In genomic region chr9:112711050-112711689, GRCh38 we compare ENCODE assay signal across 8 cellular contexts. TPM values are rescaled to one million over a fixed set of nuclear protein-coding genes. Genes with fewer than 3 reads are reported as not detected.
DNase-seq lines count a peak whose midpoint lies in the region; ATAC-seq and TF ChIP-seq lines count a peak whose summit lies in the region.

No MANE protein-coding gene starts in this region.

- H3K36me3 ChIP-seq in cardiac muscle cell (no peaks in the 10 kb centered on the region), left ventricle myocardium inferior (peaks cover 33% of the 10 kb centered on the region), uterus (no peaks in the 10 kb centered on the region)

- H3K4me1 ChIP-seq in cardiac muscle cell (ENCODE audit: low read depth) = no peaks in the 10 kb centered on the region
- peaks cover 9% of the 10 kb centered on the region for H3K4me1 ChIP-seq in left ventricle myocardium inferior
- H3K4me1 ChIP-seq in uterus = no peaks in the 10 kb centered on the region

- TF ChIP-seq CTCF in cardiac muscle cell (IDR thresholded peaks at IDR 0.05; ENCODE audit: low read depth, low read length) (peak; percentile 82), left ventricle myocardium inferior (IDR thresholded peaks at IDR 0.05; ENCODE audit: borderline replicate concordance) (peak; percentile 60), uterus (IDR thresholded peaks at IDR 0.05) (peak; percentile 12 to 34 (median 23))

- H3K27me3 ChIP-seq in cardiac muscle cell (no peaks in the 10 kb centered on the region), left ventricle myocardium inferior (ENCODE audit: low read depth) (no peaks in the 10 kb centered on the region), uterus (no peaks in the 10 kb centered on the region)

- intact Hi-C loops in left cardiac atrium (cut with DNase I) = loop anchor here in 1 of 2 donors (10.0 kb wide), 1 partner anchor 226 kb away; the partner anchor contains the start of gene KIAA1958
- intact Hi-C loops in left ventricle myocardium inferior (cut with micrococcal nuclease) = no loop called here
- intact Hi-C loops in uterus (cut with DNase I; ENCODE audit: low total_unique reads) = no loop called here

- H3K9me3 ChIP-seq in cardiac muscle cell (ENCODE audit: low read depth) (no peaks in the 10 kb centered on the region), left ventricle myocardium inferior (replicated peaks) (peaks cover 13% of the 10 kb centered on the region), uterus (no peaks in the 10 kb centered on the region)

- H3K4me3 ChIP-seq in cardiac muscle cell (no peak overlapping the region), left ventricle myocardium inferior (no peak overlapping the region), uterus (no peak overlapping the region)

- ATAC-seq in left cardiac atrium (no peak), HG03439 (IDR thresholded peaks at IDR 0.05; ENCODE audit: unreplicated experiment) (no peak), GM18519 (IDR thresholded peaks at IDR 0.05; ENCODE audit: low FRiP score, unreplicated experiment) (no peak)

- no peak for TF ChIP-seq POLR2A in uterus (IDR thresholded peaks at IDR 0.05)

- H3K27ac ChIP-seq in cardiac muscle cell = no peak overlapping the region
- H3K27ac ChIP-seq in left ventricle myocardium inferior (replicated peaks) = no peak overlapping the region
- H3K27ac ChIP-seq in uterus = no peak overlapping the region

- peak; percentile 30 to 70 for DNase-seq in cardiac muscle cell (ENCODE audit: low read depth in 1 of 2, low spot score in 1 of 2)
- DNase-seq in left cardiac atrium = no peak
- DNase-seq in SW480 (ENCODE audit: low spot score) = peak; percentile 23
- DNase-seq in left ventricle myocardium inferior = no peak
- DNase-seq in uterus = no peak
- no peak for DNase-seq in HuH-7.5 (ENCODE audit: low spot score)

RNA-seq across cellular contexts. Expression of gene INIP, which starts 6.7 kb away (rescaled TPM):
- total RNA-seq in cardiac muscle cell = 9.8 and 13.1 TPM in 2 replicates
- polyA plus RNA-seq in cardiac muscle cell = 18.9 and 20.5 TPM in 2 replicates
- 10 to 100 TPM; 16.6 TPM for total RNA-seq in left cardiac atrium
- total RNA-seq in left ventricle myocardium inferior = 15.2 TPM
- total RNA-seq in uterus = 100 to 1,000 TPM in 1 of 4 donors, 10 to 100 TPM in 3; 15.2 to 215 (median 57.6) TPM

RNA-seq across cellular contexts. Expression of gene SNX30, which starts 39.4 kb away (rescaled TPM):
- total RNA-seq in cardiac muscle cell (5.9 and 8.3 TPM in 2 replicates), left cardiac atrium (1 to 10 TPM; 4.6 to 5.1 TPM), left ventricle myocardium inferior (3.2 TPM), uterus (10 to 100 TPM in 2 of 4 donors, 1 to 10 TPM in 2; 3.1 to 20.3 (median 11.6) TPM)
- 3.1 and 3.4 TPM in 2 replicates for polyA plus RNA-seq in cardiac muscle cell

Comparison
In these comparisons a context has a peak if more than half of its experiments do, and no peak if none do; other contexts are left out.
1. DNase-seq: peak in cardiac muscle cell (2 of 2) and SW480 (single experiment); none in left cardiac atrium (single experiment), left ventricle myocardium inferior (single experiment), uterus (0 of 2) and HuH-7.5 (single experiment).
2. CTCF ChIP-seq: peak in every context shown above with its lines; median percentile 82 in cardiac muscle cell; 60 in left ventricle myocardium inferior; 23 in uterus.